In genomic region chr3:66355394-66355793, GRCh38 we compare ENCODE assay signal across 17 cellular contexts.
A peak's percentile ranks its signal among the peaks of the same experiment; 100 is the strongest.
DNase-seq lines count a peak whose midpoint lies in the region; ATAC-seq, FAIRE-seq and TF ChIP-seq lines count a peak whose summit lies in the region.
"Had no signal": no experiment of that assay in that cellular context is flagged by ENCODE, and none has a peak within 500 bp of the region (broad histone marks: within the 10 kb centered on the region; RNA-seq: fewer than 3 reads in every experiment).

No MANE protein-coding gene starts in this region.

- H3K4me1 ChIP-seq in KMS-11 (ENCODE audit: low read depth, poor library complexity, severe bottlenecking) = peaks cover 29% of the 10 kb centered on the region

- H3K36me3 ChIP-seq in KMS-11 (ENCODE audit: insufficient read depth) = no peaks in the 10 kb centered on the region
- H3K36me3 ChIP-seq: pancreas had no signal

- FAIRE-seq in GM12891 (lab: Jason Lieb, UNC) = no peak
- FAIRE-seq: pancreas had no signal

- H3K27me3 ChIP-seq in KMS-11 (ENCODE audit: insufficient read depth, low read depth) = no peaks in the 10 kb centered on the region
- H3K27me3 ChIP-seq: pancreas had no signal

- peak overlapping the region; percentile 89 for H3K4me2 ChIP-seq in KMS-11

- no peak for TF ChIP-seq POLR2A in GM12891 (IDR thresholded peaks at IDR 0.05; ENCODE audit: low read depth, low read length)

- H3K9ac ChIP-seq in KMS-11 = no peak overlapping the region

- no peak overlapping the region for H2AFZ ChIP-seq in KMS-11 (ENCODE audit: low read depth)

- no peak overlapping the region for H3K4me3 ChIP-seq in GM12865 (ENCODE audit: low read depth, low read length)
- H3K4me3 ChIP-seq in KMS-11 (IDR thresholded peaks at IDR 0.05; ENCODE audit: insufficient read depth, low read depth, low read length) = no peak overlapping the region
- H3K4me3 ChIP-seq: pancreas, skin epidermis had no signal

- no peak overlapping the region for H3K27ac ChIP-seq in KMS-11
- H3K27ac ChIP-seq: HL-60, pancreas, skin epidermis had no signal

- no peaks in the 10 kb centered on the region for H3K79me2 ChIP-seq in KMS-11 (ENCODE audit: insufficient read depth, low read depth)

- DNase-seq in GM12865 (ENCODE audit: low read depth) = peak; percentile 39
- no peak for DNase-seq in NCI-H2081 (lab: John Stamatoyannopoulos, UW)
- no peak for DNase-seq in GM12891 (ENCODE audit: insufficient read length, low spot score)
- DNase-seq in SK-N-DZ (ENCODE audit: low spot score) = no peak
- no peak for DNase-seq in cortex of kidney (lab: John Stamatoyannopoulos, UW)
- DNase-seq: activated naive CD8-positive, alpha-beta T cell treated with anti-CD3 and anti-CD28 coated beads, Interleukin-2, amount 10 ng/mL, durations not matched to agents 7 days and 5 days; endodermal cell; Kasumi-1; NCI-H510A treated with DMSO at 0.1 percent for 48 hours; pancreas; stimulated activated naive CD4-positive, alpha-beta T cell had no signal

- TF ChIP-seq CTCF in GM12865 (IDR thresholded peaks at IDR 0.05; ENCODE audit: insufficient read depth, low read depth, low read length, missing control alignments) = no peak
- TF ChIP-seq CTCF in KMS-11 (conservative IDR thresholded peaks at IDR 0.05; ENCODE audit: low read depth, low read length) = no peak

- no peaks in the 10 kb centered on the region for H4K20me1 ChIP-seq in KMS-11 (ENCODE audit: insufficient read depth)

- ATAC-seq in GM18870 (IDR thresholded peaks at IDR 0.05; ENCODE audit: unreplicated experiment) (peak; percentile 67), HG02798 (IDR thresholded peaks at IDR 0.05; ENCODE audit: poor library complexity, unreplicated experiment) (peak; percentile 79)
- ATAC-seq: Panc1, pancreas had no signal

TF ChIP-seq in GM12891, 5 proteins besides CTCF, POLR2A, EP300 and RAD21:
- no peak for TF ChIP-seq POLR2AphosphoS5 (IDR thresholded peaks at IDR 0.05; ENCODE audit: low read depth, low read length)
- TF ChIP-seq TAF1 (IDR thresholded peaks at IDR 0.05; ENCODE audit: low read depth, low read length) = no peak
- TF ChIP-seq SPI1 (IDR thresholded peaks at IDR 0.05; ENCODE audit: low read depth, low read length) = no peak
- no peak for TF ChIP-seq POU2F2 (IDR thresholded peaks at IDR 0.05; ENCODE audit: low read depth, low read length)
- TF ChIP-seq PAX5 (IDR thresholded peaks at IDR 0.05; ENCODE audit: insufficient read depth, low read length, severe bottlenecking) = no peak
